In genomic region chr3:163891771-163892170, GRCh38 we compare ENCODE assay signal across 28 cellular contexts.
"Had no signal": no experiment of that assay in that cellular context is flagged by ENCODE, and none has a peak within 500 bp of the region (broad histone marks: within the 10 kb centered on the region; RNA-seq: fewer than 3 reads in every experiment).

No MANE protein-coding gene starts in this region.

- H3K36me3 ChIP-seq: pancreas, prostate gland, sigmoid colon, thoracic aorta had no signal

- DNase-seq: activated B cell treated with CpG ODN at 0.5 μM for 24 hours; activated CD4-positive, alpha-beta T cell treated with anti-CD3 and anti-CD28 coated beads, Interleukin-2, amount 50 U/mL, for 1 hour; activated CD8-positive, alpha-beta memory T cell treated with anti-CD3 and anti-CD28 coated beads, Interleukin-2, amount 10 ng/mL, durations not matched to agents 7 days and 5 days; activated CD8-positive, alpha-beta T cell treated with anti-CD3 and anti-CD28 coated beads, Interleukin-2, amount 10 ng/mL, durations not matched to agents 7 days and 5 days; activated naive CD4-positive, alpha-beta T cell treated with Interleukin-2 at 50 U/mL for 16 hours; activated T-cell treated with anti-CD3 and anti-CD28 coated beads, Interleukin-2, amount 50 U/mL, for 48 hours; anterior cingulate cortex; endodermal cell; foreskin fibroblast; head of caudate nucleus; hippocampal formation; left colon; mammary epithelial cell; naive B cell; nephron progenitor cell; nucleus accumbens; pancreas; retina; sigmoid colon; small intestine; stimulated activated CD4-positive, alpha-beta T cell treated with anti-CD3 and anti-CD28 coated beads, Interleukin-4, amount 100 ng/mL, for 24 hours had no signal

- H3K27me3 ChIP-seq: pancreas, sigmoid colon had no signal

- H3K4me3 ChIP-seq: pancreas, prostate gland, sigmoid colon, thoracic aorta had no signal

- H3K4me1 ChIP-seq: pancreas, prostate gland, sigmoid colon had no signal

- H3K27ac ChIP-seq: pancreas, prostate gland, sigmoid colon, thoracic aorta had no signal

- FAIRE-seq: bronchial epithelial cell, keratinocyte, pancreas, urothelium cell line had no signal

- ATAC-seq: activated CD8-positive, alpha-beta memory T cell treated with anti-CD3 and anti-CD28 coated beads, Interleukin-2, amount 10 ng/mL, durations not matched to agents 7 days and 5 days; activated CD8-positive, alpha-beta T cell treated with anti-CD3 and anti-CD28 coated beads, Interleukin-2, amount 10 ng/mL, durations not matched to agents 7 days and 5 days; esophagus mucosa; left colon; pancreas; stimulated activated effector memory CD8-positive, alpha-beta T cell treated with anti-CD3 and anti-CD28 coated beads, Interleukin-12 subunit alpha, Interleukin-12 subunit beta, amount 100 ng/mL, for 72 hours had no signal

- H3K9me3 ChIP-seq: pancreas, prostate gland, sigmoid colon, thoracic aorta had no signal
